In genomic region chr22:26974914-26975313, GRCh38 we compare ENCODE assay signal across 1 cellular context.
TF ChIP-seq lines count a peak whose summit lies in the region.

No MANE protein-coding gene starts in this region.

TF ChIP-seq in H1, 55 proteins besides CTCF, POLR2A, EP300 and RAD21:
- no peak for TF ChIP-seq KDM1A (IDR thresholded peaks at IDR 0.05; ENCODE audit: borderline replicate concordance, low read length)
- TF ChIP-seq TEAD4 (IDR thresholded peaks at IDR 0.05; ENCODE audit: low read depth, low read length): peak; percentile 45; the same call in 1 of the 2 replicates
